1 cellular context compared by ENCODE assay signal in the genomic region with DNA sequence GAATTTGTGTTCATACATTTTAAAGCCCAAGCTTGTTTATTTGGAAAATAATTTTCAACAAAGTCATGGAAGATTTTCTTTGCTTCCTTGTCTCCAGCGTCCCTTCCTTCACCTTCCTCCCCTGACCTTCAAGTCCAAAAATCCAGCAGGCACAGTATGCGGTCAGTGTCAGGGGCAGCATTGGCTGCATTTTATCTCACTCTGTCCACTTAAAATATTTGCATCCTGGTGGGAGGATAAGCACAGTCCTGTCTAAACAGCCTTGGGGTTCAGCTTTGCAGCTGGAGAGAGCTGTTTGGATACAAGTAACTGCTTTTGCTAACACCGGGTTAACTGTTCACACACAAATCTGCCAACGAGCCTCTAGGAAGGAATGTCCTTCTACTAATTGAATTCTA.
TF ChIP-seq lines count a peak whose summit lies in the region.

No MANE protein-coding gene starts in this region.

TF ChIP-seq in IMR-90, 13 proteins besides CTCF, POLR2A, EP300 and RAD21:
- TF ChIP-seq CEBPB (IDR thresholded peaks at IDR 0.05; ENCODE audit: low read depth, low read length) (no peak), RFX5 (IDR thresholded peaks at IDR 0.05; ENCODE audit: low read depth, low read length) (no peak), MXI1 (IDR thresholded peaks at IDR 0.05; ENCODE audit: borderline replicate concordance, low read depth, low read length) (no peak), MAFK (IDR thresholded peaks at IDR 0.05; ENCODE audit: low read depth, low read length) (no peak)
- TF ChIP-seq, protein P1, sequence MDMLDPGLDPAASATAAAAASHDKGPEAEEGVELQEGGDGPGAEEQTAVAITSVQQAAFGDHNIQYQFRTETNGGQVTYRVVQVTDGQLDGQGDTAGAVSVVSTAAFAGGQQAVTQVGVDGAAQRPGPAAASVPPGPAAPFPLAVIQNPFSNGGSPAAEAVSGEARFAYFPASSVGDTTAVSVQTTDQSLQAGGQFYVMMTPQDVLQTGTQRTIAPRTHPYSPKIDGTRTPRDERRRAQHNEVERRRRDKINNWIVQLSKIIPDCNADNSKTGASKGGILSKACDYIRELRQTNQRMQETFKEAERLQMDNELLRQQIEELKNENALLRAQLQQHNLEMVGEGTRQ (IDR thresholded peaks at IDR 0.05; ENCODE audit: low read depth, low read length), result no peak
